ENCODE assay signal across 9 cellular contexts in the genomic region with DNA sequence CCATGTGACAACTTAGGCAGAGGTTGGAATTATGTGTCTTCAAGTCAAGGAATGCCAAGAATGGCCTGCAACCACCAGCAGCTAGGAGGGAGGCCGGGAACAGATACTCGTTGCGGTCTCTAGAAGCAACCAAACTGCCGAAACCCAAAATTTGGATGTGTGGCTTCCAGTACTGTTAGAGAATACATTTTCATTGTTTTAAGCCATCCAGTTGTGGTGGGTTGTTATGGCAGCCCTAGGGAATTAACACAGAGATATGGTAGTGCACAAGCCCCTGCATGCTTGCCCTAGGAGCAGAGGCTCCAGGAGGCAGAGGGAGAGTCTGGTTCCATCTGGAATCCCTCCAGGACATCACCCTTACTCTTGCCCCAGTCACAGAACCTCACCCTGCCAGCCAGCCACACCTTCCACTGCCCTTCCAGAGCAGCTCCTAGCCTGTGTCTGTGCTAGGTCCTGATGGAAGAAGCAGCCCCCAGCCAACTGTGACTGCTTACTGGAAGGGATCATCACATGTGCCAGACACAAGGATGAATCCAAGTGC. TPM values are rescaled to one million over a fixed set of nuclear protein-coding genes. Genes with fewer than 3 reads are reported as not detected.
DNase-seq lines count a peak whose midpoint lies in the region; ATAC-seq and TF ChIP-seq lines count a peak whose summit lies in the region.
"Had no signal": no experiment of that assay in that cellular context is flagged by ENCODE, and none has a peak within 500 bp of the region (broad histone marks: within the 10 kb centered on the region; RNA-seq: fewer than 3 reads in every experiment).

No MANE protein-coding gene starts in this region.

- ATAC-seq in mucosa of descending colon (peak; percentile 76), GM21825 (IDR thresholded peaks at IDR 0.05; ENCODE audit: unreplicated experiment) (no peak), HG03135 (IDR thresholded peaks at IDR 0.05; ENCODE audit: unreplicated experiment) (no peak), GM21423 (IDR thresholded peaks at IDR 0.05; ENCODE audit: unreplicated experiment) (no peak)

- H3K27ac ChIP-seq in BLaER1 treated with 17β-estradiol and CSF1 and Interleukin-3, amounts not matched to agents 10 nM and 100 nM = peak overlapping the region in 8 of 11 experiments; percentile 15 to 79 (median 57); a peak in 16 of 22 replicates
- peak overlapping the region; percentile 83 to 84 for H3K27ac ChIP-seq in breast epithelium
- H3K27ac ChIP-seq: uterus had no signal

- intact Hi-C loops in breast epithelium (cut with DNase I; ENCODE audit: low total_unique reads) = no loop called here
- intact Hi-C loops in mucosa of descending colon (cut with DNase I, micrococcal nuclease) = no loop called here

- H3K27me3 ChIP-seq in BLaER1 treated with 17β-estradiol and CSF1 and Interleukin-3, amounts not matched to agents 10 nM and 100 nM = no peaks in the 10 kb centered on the region
- no peaks in the 10 kb centered on the region for H3K27me3 ChIP-seq in breast epithelium
- H3K27me3 ChIP-seq: uterus had no signal

- TF ChIP-seq CTCF in breast epithelium (IDR thresholded peaks at IDR 0.05) (no peak), mucosa of descending colon (IDR thresholded peaks at IDR 0.05) (no peak)

- peak overlapping the region in 3 of 10 experiments; percentile 1 to 30 (median 7); a peak in 3 of 20 replicates for H3K4me3 ChIP-seq in BLaER1 treated with 17β-estradiol and CSF1 and Interleukin-3, amounts not matched to agents 10 nM and 100 nM
- H3K4me3 ChIP-seq in breast epithelium (no peak overlapping the region), mucosa of descending colon (no peak overlapping the region)
- H3K4me3 ChIP-seq: uterus had no signal

- peaks cover 0 to 15% (median 0%) of the 10 kb centered on the region in 11 experiments; a peak in 4 of 22 replicates for H3K36me3 ChIP-seq in BLaER1 treated with 17β-estradiol and CSF1 and Interleukin-3, amounts not matched to agents 10 nM and 100 nM
- H3K36me3 ChIP-seq in breast epithelium = no peaks in the 10 kb centered on the region
- H3K36me3 ChIP-seq in mucosa of descending colon (ENCODE audit: low read depth) = no peaks in the 10 kb centered on the region
- H3K36me3 ChIP-seq: uterus had no signal

- no peaks in the 10 kb centered on the region for H4K20me1 ChIP-seq in BLaER1 treated with 17β-estradiol and CSF1 and Interleukin-3, amounts not matched to agents 10 nM and 100 nM

- peaks cover 24 to 92% (median 64%) of the 10 kb centered on the region in 10 experiments for H3K4me1 ChIP-seq in BLaER1 treated with 17β-estradiol and CSF1 and Interleukin-3, amounts not matched to agents 10 nM and 100 nM
- H3K4me1 ChIP-seq in breast epithelium (peaks cover 7 to 10% of the 10 kb centered on the region in 2 donors), mucosa of descending colon (ENCODE audit: low read depth) (peaks cover 30% of the 10 kb centered on the region)
- H3K4me1 ChIP-seq: uterus had no signal

- DNase-seq in NCI-H1105 treated with DMSO at 0.1 percent for 48 hours (lab: John Stamatoyannopoulos, UW) (peak; percentile 86), breast epithelium (ENCODE audit: low spot score in 2 of 2) (peak in 1 of 2 donors; percentile 56), mucosa of descending colon (peak in 2 of 3 donors; percentile 61 to 68), T1000 (lab: John Stamatoyannopoulos, UW) (no peak)
- DNase-seq: uterus had no signal

- H3K4me2 ChIP-seq in BLaER1 treated with 17β-estradiol and CSF1 and Interleukin-3, amounts not matched to agents 10 nM and 100 nM = peak overlapping the region; percentile 66 to 90 (median 79)

- H3K9me3 ChIP-seq in BLaER1 treated with 17β-estradiol and CSF1 and Interleukin-3, amounts not matched to agents 10 nM and 100 nM (replicated peaks in 1 of 11) = peaks cover 0 to 18% (median 5%) of the 10 kb centered on the region in 11 experiments; a peak in 8 of 22 replicates
- H3K9me3 ChIP-seq in breast epithelium (no peaks in the 10 kb centered on the region), mucosa of descending colon (no peaks in the 10 kb centered on the region)
- H3K9me3 ChIP-seq: uterus had no signal

- peak overlapping the region in 7 of 11 experiments; percentile 2 to 72 (median 48); a peak in 10 of 22 replicates for H3K9ac ChIP-seq in BLaER1 treated with 17β-estradiol and CSF1 and Interleukin-3, amounts not matched to agents 10 nM and 100 nM

- no peak for TF ChIP-seq POLR2A in breast epithelium (IDR thresholded peaks at IDR 0.05)

RNA-seq across cellular contexts. Expression of a gene that starts 19.5 kb away (rescaled TPM):
- total RNA-seq in breast epithelium = 1 to 10 TPM; 2.3 to 7.5 (median 2.4) TPM
- total RNA-seq in mucosa of descending colon = 10 to 100 TPM; 16.7 to 22.7 (median 20.8) TPM
